1 cellular context compared by ENCODE assay signal in the genomic region with DNA sequence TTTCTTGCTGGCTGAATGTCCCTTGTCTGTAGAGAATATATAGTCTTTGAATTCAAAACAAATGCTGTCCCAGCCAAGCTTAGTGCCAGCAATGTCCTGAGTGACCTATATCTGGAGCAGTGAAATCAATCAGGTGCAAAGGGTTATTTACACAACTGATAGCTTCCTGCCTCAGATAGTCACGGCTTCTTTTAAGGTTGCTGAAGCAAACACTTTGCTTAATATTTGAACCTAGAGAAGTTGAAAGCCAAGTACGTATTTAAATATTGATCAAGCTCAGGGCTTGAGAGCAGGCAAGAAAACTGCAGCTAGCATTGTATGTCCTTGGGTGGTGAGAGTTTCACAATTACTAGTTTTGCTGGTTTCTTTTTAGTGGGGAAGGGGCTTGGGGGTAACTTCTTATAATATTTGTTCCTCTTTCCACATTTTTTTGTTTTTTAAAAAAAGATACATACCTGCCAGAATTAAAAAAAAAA.
TF ChIP-seq lines count a peak whose summit lies in the region.

No MANE protein-coding gene starts in this region.

TF ChIP-seq in GM23338, 12 proteins besides CTCF, POLR2A, EP300 and RAD21 (continued from another document):
- no peak for TF ChIP-seq EZH2phosphoT487 (IDR thresholded peaks at IDR 0.05; ENCODE audit: unreplicated experiment)
